Comparison of ENCODE assay signal across 10 cellular contexts in the genomic region with DNA sequence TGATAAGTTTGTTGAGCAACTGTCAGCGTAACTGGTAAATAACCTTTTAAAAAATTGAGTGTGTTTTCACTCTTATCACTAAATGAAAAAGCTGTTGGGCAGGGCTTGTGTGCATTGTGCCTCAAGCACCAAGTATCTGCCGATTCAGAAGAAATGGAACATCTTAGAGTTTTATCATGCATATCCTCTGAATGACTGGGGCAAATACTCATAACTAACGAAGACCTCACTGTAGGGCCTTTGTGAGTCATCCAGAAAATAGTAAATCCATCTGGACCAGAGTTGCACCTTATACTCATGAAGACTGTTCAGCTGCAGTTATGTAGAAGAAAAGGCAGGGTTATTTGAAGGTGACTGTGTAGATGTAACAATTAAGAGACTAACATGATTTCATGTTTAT.
DNase-seq lines count a peak whose midpoint lies in the region; ATAC-seq lines count a peak whose summit lies in the region.
"Had no signal": no experiment of that assay in that cellular context is flagged by ENCODE, and none has a peak within 500 bp of the region (broad histone marks: within the 10 kb centered on the region; RNA-seq: fewer than 3 reads in every experiment).

No MANE protein-coding gene starts in this region.

- H3K27me3 Mint-ChIP-seq in activated naive CD4-positive, alpha-beta T cell treated with anti-CD3 and anti-CD28 coated beads for 36 hours (ENCODE audit: low read depth): no peaks in the 10 kb centered on the region
- no peaks in the 10 kb centered on the region for H3K27me3 Mint-ChIP-seq in activated naive CD8-positive, alpha-beta T cell
- H3K27me3 Mint-ChIP-seq: CD4-positive, alpha-beta T cell had no signal

- H3K36me3 ChIP-seq in HAP-1 (replicated peaks): no peaks in the 10 kb centered on the region
- H3K36me3 ChIP-seq: neutrophil had no signal

- H3K4me3 ChIP-seq in HAP-1: no peak overlapping the region

- no peaks in the 10 kb centered on the region for H3K9me3 ChIP-seq in HAP-1
- H3K9me3 ChIP-seq: neutrophil had no signal

- intact Hi-C loops in activated naive CD4-positive, alpha-beta T cell treated with anti-CD3 and anti-CD28 coated beads for 36 hours (cut with micrococcal nuclease): loop anchor here (1.0 kb wide), 6 partner anchors 8 to 223 kb away; no protein-coding TSS in a partner anchor

- in situ Hi-C loops in HAP-1 (cut with MboI; ENCODE audit: low sequenced_read_pairs): no loop called here

- no peaks in the 10 kb centered on the region for H3K27me3 ChIP-seq in HAP-1 (ENCODE audit: low read depth)
- H3K27me3 ChIP-seq: neutrophil had no signal

- peaks cover 33% of the 10 kb centered on the region for H3K4me1 Mint-ChIP-seq in activated naive CD4-positive, alpha-beta T cell treated with anti-CD3 and anti-CD28 coated beads for 36 hours (ENCODE audit: low read depth)
- peaks cover 37% of the 10 kb centered on the region for H3K4me1 Mint-ChIP-seq in activated naive CD8-positive, alpha-beta T cell (ENCODE audit: low read depth)

- peak; percentile 39 for DNase-seq in activated naive CD4-positive, alpha-beta T cell treated with anti-CD3 and anti-CD28 coated beads for 36 hours
- no peak for DNase-seq in activated naive CD4-positive, alpha-beta T cell treated with anti-CD3 and anti-CD28 coated beads, Interleukin-2, amount 50 U/mL, for 16 hours
- DNase-seq in stimulated activated CD8-positive, alpha-beta memory T cell treated with anti-CD3 and anti-CD28 coated beads, Interleukin-4, amount 100 ng/mL, for 48 hours: peak; percentile 36
- DNase-seq in HAP-1 (ENCODE audit: low spot score in 2 of 2) (no peak), cortex of kidney (lab: John Stamatoyannopoulos, UW) (no peak), D341Med (ENCODE audit: low spot score) (no peak)
- DNase-seq: CD4-positive, alpha-beta T cell had no signal

- peaks cover 5% of the 10 kb centered on the region for H3K4me1 ChIP-seq in HAP-1

- ATAC-seq in HG02852 (IDR thresholded peaks at IDR 0.05; ENCODE audit: unreplicated experiment): peak; percentile 92

- CTCF ChIA-PET in activated naive CD4-positive, alpha-beta T cell treated with anti-CD3 and anti-CD28 coated beads for 36 hours (lab: Charles Lee): interaction anchor here (1.1 to 1.3 kb wide), 2 partner anchors 219 to 532 kb away, joined by 3 to 5 read pairs; no protein-coding TSS in a partner anchor

- peak overlapping the region; percentile 67 for H3K27ac Mint-ChIP-seq in activated naive CD4-positive, alpha-beta T cell treated with anti-CD3 and anti-CD28 coated beads for 36 hours
- H3K27ac Mint-ChIP-seq in activated naive CD8-positive, alpha-beta T cell: peak overlapping the region; percentile 91
- H3K27ac Mint-ChIP-seq: CD4-positive, alpha-beta T cell had no signal

- no peak overlapping the region for H3K4me3 Mint-ChIP-seq in activated naive CD4-positive, alpha-beta T cell treated with anti-CD3 and anti-CD28 coated beads for 36 hours
- H3K4me3 Mint-ChIP-seq in activated naive CD8-positive, alpha-beta T cell: peak overlapping the region; percentile 21
- H3K4me3 Mint-ChIP-seq: CD4-positive, alpha-beta T cell had no signal

- H3K9me3 Mint-ChIP-seq in activated naive CD4-positive, alpha-beta T cell treated with anti-CD3 and anti-CD28 coated beads for 36 hours: no peaks in the 10 kb centered on the region
- no peaks in the 10 kb centered on the region for H3K9me3 Mint-ChIP-seq in activated naive CD8-positive, alpha-beta T cell (ENCODE audit: low read depth)
- H3K9me3 Mint-ChIP-seq: CD4-positive, alpha-beta T cell had no signal

- peaks cover 32% of the 10 kb centered on the region for H3K36me3 Mint-ChIP-seq in activated naive CD4-positive, alpha-beta T cell treated with anti-CD3 and anti-CD28 coated beads for 36 hours (ENCODE audit: low read depth)
- peaks cover 41% of the 10 kb centered on the region for H3K36me3 Mint-ChIP-seq in activated naive CD8-positive, alpha-beta T cell

Comparison
In these comparisons a context has a peak if more than half of its experiments do, and no peak if none do; other contexts are left out.
1. DNase-seq: peak in activated naive CD4-positive, alpha-beta T cell treated with anti-CD3 and anti-CD28 coated beads for 36 hours (single experiment) and stimulated activated CD8-positive, alpha-beta memory T cell treated with anti-CD3 and anti-CD28 coated beads, Interleukin-4, amount 100 ng/mL, for 48 hours (single experiment); none in activated naive CD4-positive, alpha-beta T cell treated with anti-CD3 and anti-CD28 coated beads, Interleukin-2, amount 50 U/mL, for 16 hours (single experiment), HAP-1 (0 of 2), cortex of kidney (single experiment) and D341Med (single experiment).